Comparison of ENCODE assay signal across 1 cellular context in genomic region chr14:89344871-89345270, GRCh38.
TF ChIP-seq lines count a peak whose summit lies in the region.

No MANE protein-coding gene starts in this region.

TF ChIP-seq in H1, 55 proteins besides CTCF, POLR2A, EP300 and RAD21:
- TF ChIP-seq SIN3A (conservative IDR thresholded peaks at IDR 0.05 in 1 of 2, IDR thresholded peaks at IDR 0.05 in 1 of 2; ENCODE audit: low read depth in 1 of 2, low read length in 2 of 2) (no peak), KDM4A (IDR thresholded peaks at IDR 0.05; ENCODE audit: low read depth, low read length, severe bottlenecking) (no peak), SUZ12 (IDR thresholded peaks at IDR 0.05; ENCODE audit: low read length) (no peak), CTBP2 (IDR thresholded peaks at IDR 0.05; ENCODE audit: borderline replicate concordance, insufficient read depth, insufficient read length, low read length) (no peak), TEAD4 (IDR thresholded peaks at IDR 0.05; ENCODE audit: low read depth, low read length) (no peak), E2F6 (IDR thresholded peaks at IDR 0.05) (no peak), RBBP5 (IDR thresholded peaks at IDR 0.05; ENCODE audit: borderline replicate concordance, low read depth, low read length) (no peak), NRF1 (IDR thresholded peaks at IDR 0.05; ENCODE audit: low read depth, low read length) (no peak), KDM5A (IDR thresholded peaks at IDR 0.05; ENCODE audit: low read length) (no peak), HDAC6 (IDR thresholded peaks at IDR 0.05; ENCODE audit: low read depth, low read length) (no peak), SRF (IDR thresholded peaks at IDR 0.05; ENCODE audit: low read depth, low read length) (no peak), ZNF274 (IDR thresholded peaks at IDR 0.05; ENCODE audit: borderline replicate concordance, extremely low read depth, low read length) (no peak), CREB1 (IDR thresholded peaks at IDR 0.05) (no peak), SIX5 (IDR thresholded peaks at IDR 0.05; ENCODE audit: low read depth, low read length) (no peak)
- TF ChIP-seq, protein P1, sequence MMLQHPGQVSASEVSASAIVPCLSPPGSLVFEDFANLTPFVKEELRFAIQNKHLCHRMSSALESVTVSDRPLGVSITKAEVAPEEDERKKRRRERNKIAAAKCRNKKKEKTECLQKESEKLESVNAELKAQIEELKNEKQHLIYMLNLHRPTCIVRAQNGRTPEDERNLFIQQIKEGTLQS (IDR thresholded peaks at IDR 0.05; ENCODE audit: insufficient read depth, low read depth, low read length) = no peak
TF ChIP-seq in H1: peak in this region for 0.
